Comparison of ENCODE assay signal across 17 cellular contexts in the genomic region with DNA sequence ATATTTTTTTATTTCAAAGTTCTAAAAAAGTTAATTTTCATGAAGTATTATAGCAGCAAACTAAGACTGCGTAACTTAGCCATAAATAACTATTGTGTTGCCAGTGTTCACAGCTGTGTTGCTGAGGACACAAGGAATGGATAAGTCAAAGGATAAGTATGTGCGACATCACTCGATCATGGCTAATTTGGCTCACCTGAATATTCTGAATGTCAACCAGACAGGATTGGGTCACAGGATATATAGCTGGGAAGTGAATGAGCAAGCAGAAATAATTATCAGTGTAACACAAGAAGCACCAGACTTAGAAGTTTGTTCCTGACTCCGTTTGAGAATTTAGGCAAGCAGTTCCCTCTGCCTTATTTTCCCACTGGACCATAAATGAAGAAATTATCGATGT. TPM values are rescaled to one million over a fixed set of nuclear protein-coding genes. Genes with fewer than 3 reads are reported as not detected.
DNase-seq lines count a peak whose midpoint lies in the region; ATAC-seq and TF ChIP-seq lines count a peak whose summit lies in the region.
"Had no signal": no experiment of that assay in that cellular context is flagged by ENCODE, and none has a peak within 500 bp of the region (broad histone marks: within the 10 kb centered on the region; RNA-seq: fewer than 3 reads in every experiment).

No MANE protein-coding gene starts in this region.

- 64 to 87% (median 82%) methylated on average over 5 of the region's 5 CpGs for WGBS in heart left ventricle, 4 donors

- H3K27ac Mint-ChIP-seq in HFFc6: peak overlapping the region; percentile 44; the same call in 1 of the 2 replicates
- H3K27ac Mint-ChIP-seq in endothelial cell (ENCODE audit: unreplicated experiment): no peak overlapping the region
- H3K27ac Mint-ChIP-seq: B cell; CD4-positive, alpha-beta T cell; T-cell had no signal

- no peak for ATAC-seq in GM19467 (IDR thresholded peaks at IDR 0.05; ENCODE audit: unreplicated experiment)
- no peak for ATAC-seq in heart left ventricle
- ATAC-seq: Right ventricle myocardium inferior, T-cell had no signal

- H3K4me3 ChIP-seq in skeletal muscle satellite cell (ENCODE audit: low read length) (no peak overlapping the region), heart left ventricle (no peak overlapping the region)
- H3K4me3 ChIP-seq: PC-9 had no signal

- no peaks in the 10 kb centered on the region for H3K27me3 ChIP-seq in skeletal muscle satellite cell (ENCODE audit: control insufficient read depth, insufficient read depth, low read length)
- peaks cover 0 to 28% (median 0%) of the 10 kb centered on the region in 9 donors for H3K27me3 ChIP-seq in heart left ventricle

- TF ChIP-seq CTCF in HFFc6 (IDR thresholded peaks at IDR 0.05) (no peak), heart left ventricle (IDR thresholded peaks at IDR 0.05) (no peak), endothelial cell (IDR thresholded peaks at IDR 0.05; ENCODE audit: unreplicated experiment) (no peak)

- no peaks in the 10 kb centered on the region for H3K36me3 ChIP-seq in skeletal muscle satellite cell (ENCODE audit: insufficient read depth, low read length)
- no peaks in the 10 kb centered on the region for H3K36me3 ChIP-seq in heart left ventricle

- H3K4me2 ChIP-seq in skeletal muscle satellite cell (ENCODE audit: low read length): no peak overlapping the region
- H3K4me2 ChIP-seq: PC-9 had no signal

- H3K36me3 Mint-ChIP-seq in HFFc6 (ENCODE audit: low read depth): no peaks in the 10 kb centered on the region
- no peaks in the 10 kb centered on the region for H3K36me3 Mint-ChIP-seq in endothelial cell (ENCODE audit: low read depth, unreplicated experiment)
- H3K36me3 Mint-ChIP-seq: T-cell had no signal

- peak overlapping the region; percentile 7 for H3K9ac ChIP-seq in skeletal muscle satellite cell (ENCODE audit: low read depth, low read length)

- H3K4me3 Mint-ChIP-seq in HFFc6: no peak overlapping the region
- no peak overlapping the region for H3K4me3 Mint-ChIP-seq in endothelial cell (ENCODE audit: unreplicated experiment)
- H3K4me3 Mint-ChIP-seq: B cell; CD4-positive, alpha-beta T cell; T-cell had no signal

- DNase-seq in HFFc6 (no peak), RKO (ENCODE audit: low spot score) (peak; percentile 96), fibroblast of peridontal ligament (ENCODE audit: extremely low read depth) (peak; percentile 53), heart left ventricle (no peak), endothelial cell (ENCODE audit: low spot score) (no peak)
- DNase-seq: CD4-positive, alpha-beta T cell; DMS53; Kasumi-1; NCI-H1105 treated with DMSO at 0.1 percent for 48 hours; NCI-H1694 treated with DMSO at 0.1 percent for 48 hours; NCI-H446; PC-9; T-cell had no signal

- no peak overlapping the region for H3K27ac ChIP-seq in heart left ventricle
- H3K27ac ChIP-seq: PC-9 had no signal

- H3K4me1 ChIP-seq in skeletal muscle satellite cell (ENCODE audit: control insufficient read depth, insufficient read depth, low read length) (peaks cover 39% of the 10 kb centered on the region), heart left ventricle (no peaks in the 10 kb centered on the region)

- intact Hi-C loops in heart left ventricle (cut with DNase I): no loop called here

- no peaks in the 10 kb centered on the region for H3K9me3 Mint-ChIP-seq in HFFc6
- H3K9me3 Mint-ChIP-seq in endothelial cell (ENCODE audit: unreplicated experiment): no peaks in the 10 kb centered on the region
- H3K9me3 Mint-ChIP-seq: CD4-positive, alpha-beta T cell; T-cell had no signal

- H3K27me3 Mint-ChIP-seq in HFFc6 (ENCODE audit: insufficient read depth): no peaks in the 10 kb centered on the region
- H3K27me3 Mint-ChIP-seq in endothelial cell (ENCODE audit: unreplicated experiment): no peaks in the 10 kb centered on the region

- H3K4me1 Mint-ChIP-seq in HFFc6 (ENCODE audit: low read depth): peaks cover 40% of the 10 kb centered on the region; the same call in 1 of the 2 replicates
- H3K4me1 Mint-ChIP-seq in endothelial cell (ENCODE audit: unreplicated experiment): peaks cover 7% of the 10 kb centered on the region
- H3K4me1 Mint-ChIP-seq: T-cell had no signal

- no peak for TF ChIP-seq POLR2A in heart left ventricle (IDR thresholded peaks at IDR 0.05)

- H3K9me3 ChIP-seq in skeletal muscle satellite cell (replicated peaks; ENCODE audit: low read length): no peaks in the 10 kb centered on the region
- H3K9me3 ChIP-seq in heart left ventricle: no peaks in the 10 kb centered on the region

RNA-seq across cellular contexts. Expression of gene PRDM8, which starts 33.9 kb away (rescaled TPM):
- 10 to 100 TPM; 20.4 to 25.4 (median 23.9) TPM for total RNA-seq in HFFc6 (2021; fragmentation: NEBNext Ultra II Directional; extraction: Animal tissue kit (Norgen Biotek cat#: 25700))
- 1.3 and 3.5 TPM in 2 replicates for total RNA-seq in skeletal muscle satellite cell (2012; rRNA removed)
- total RNA-seq in heart left ventricle (1 to 10 TPM in 4 of 9 donors, under 1 TPM in 5; 0.39 to 1.9 (median 0.84) TPM), endothelial cell (ENCODE audit: unreplicated experiment) (30.5 TPM)
- under 1 TPM; 0.26 to 0.76 TPM for polyA plus RNA-seq in heart left ventricle

RNA-seq across cellular contexts. Expression of gene FGF5, which starts 35.3 kb away (rescaled TPM):
- total RNA-seq in HFFc6 (2021; fragmentation: NEBNext Ultra II Directional; extraction: Animal tissue kit (Norgen Biotek cat#: 25700)): 100 to 1,000 TPM; 248 to 569 (median 522) TPM
- 6.1 and 7.2 TPM in 2 replicates for total RNA-seq in skeletal muscle satellite cell (2012; rRNA removed)
- under 1 TPM in 7 of 9 donors, not detected in 2; 0.10 to 0.83 (median 0.37) TPM for total RNA-seq in heart left ventricle
- under 1 TPM; 0.22 to 0.27 TPM for polyA plus RNA-seq in heart left ventricle
- not detected for total RNA-seq in endothelial cell (ENCODE audit: unreplicated experiment)
- total RNA-seq: B cell, PC-9 had no signal

Comparison
In these comparisons a context has a peak if more than half of its experiments do, and no peak if none do; other contexts are left out.
1. DNase-seq: peak in RKO (single experiment) and fibroblast of peridontal ligament (single experiment); none in HFFc6 (single experiment), heart left ventricle (0 of 5) and endothelial cell (single experiment).
2. RNA of gene PRDM8, which starts 33.9 kb away (total RNA-seq): 30.5 TPM in endothelial cell (single experiment) and 20.4 to 25.4 TPM in HFFc6; 0.39 to 1.9 TPM in heart left ventricle; every median in the first group is over 4 times any median in the second.
3. RNA of gene FGF5, which starts 35.3 kb away (total RNA-seq): 248 to 569 TPM in HFFc6; 0.10 to 0.83 TPM in heart left ventricle and not detected in endothelial cell (single experiment); every median in the first group is over 100 times any median in the second.